Comparison of ENCODE assay signal across 1 cellular context in genomic region chr20:40970218-40970617, GRCh38.
TF ChIP-seq lines count a peak whose summit lies in the region.

No MANE protein-coding gene starts in this region.

TF ChIP-seq in WTC11, 78 proteins besides CTCF, POLR2A, EP300 and RAD21 (continued from another document):
- TF ChIP-seq NFE2L1 (CRISPR knock-in tag; IDR thresholded peaks at IDR 0.05) (no peak), SOX15 (CRISPR knock-in tag; IDR thresholded peaks at IDR 0.05) (no peak), ATF1 (CRISPR knock-in tag; IDR thresholded peaks at IDR 0.05) (no peak)
